ENCODE assay signal across 1 cellular context in genomic region chr2:65388626-65389390, GRCh38.
TF ChIP-seq lines count a peak whose summit lies in the region.

No MANE protein-coding gene starts in this region.

TF ChIP-seq in GM12878, 131 proteins besides CTCF, POLR2A, EP300 and RAD21 (continued from another document):
- peak; percentile 31; the same call in 1 of the 2 replicates for TF ChIP-seq ZNF384 (IDR thresholded peaks at IDR 0.05; ENCODE audit: borderline replicate concordance, low read depth, low read length)
